Comparison of ENCODE assay signal across 18 cellular contexts in the genomic region with DNA sequence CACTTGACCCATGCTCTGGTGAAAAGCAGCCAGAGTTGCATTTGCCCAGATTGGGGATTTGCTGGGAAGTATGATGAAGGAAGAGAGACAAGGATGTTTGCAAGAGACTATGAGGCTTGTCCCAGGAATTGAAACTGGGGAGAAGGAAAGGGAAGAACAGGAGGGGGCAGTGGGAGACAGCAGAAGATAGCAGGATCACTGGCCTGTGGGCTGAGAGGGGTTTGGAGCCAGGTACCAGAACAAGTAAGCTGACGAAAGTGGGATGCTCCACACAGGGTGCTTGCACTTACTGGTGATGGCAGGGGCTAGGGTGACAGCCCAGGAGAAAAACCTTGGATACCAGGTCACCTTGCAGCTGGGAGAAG.
"Had no signal": no experiment of that assay in that cellular context is flagged by ENCODE, and none has a peak within 500 bp of the region (broad histone marks: within the 10 kb centered on the region; RNA-seq: fewer than 3 reads in every experiment).

No MANE protein-coding gene starts in this region.

- H3K27ac Mint-ChIP-seq: activated naive CD8-positive, alpha-beta T cell; effector memory CD8-positive, alpha-beta T cell; natural killer cell treated with Interleukin-12 subunit alpha and Interleukin-12 subunit beta and Interleukin-15 and Interleukin-18, amount 100 ng/mL, for 72 hours; progenitor cell of endocrine pancreas had no signal

- H3K9me3 Mint-ChIP-seq: effector memory CD8-positive, alpha-beta T cell; natural killer cell treated with Interleukin-12 subunit alpha and Interleukin-12 subunit beta and Interleukin-15 and Interleukin-18, amount 100 ng/mL, for 72 hours had no signal

- H3K4me1 ChIP-seq: uterus had no signal

- H3K36me3 Mint-ChIP-seq: activated naive CD8-positive, alpha-beta T cell; natural killer cell treated with Interleukin-12 subunit alpha and Interleukin-12 subunit beta and Interleukin-15 and Interleukin-18, amount 100 ng/mL, for 72 hours had no signal

- DNase-seq: activated CD4-positive, alpha-beta T cell treated with anti-CD3 and anti-CD28 coated beads, Interleukin-2, amount 50 U/mL, for 4 hours; activated gamma-delta T cell; amygdala; effector memory CD8-positive, alpha-beta T cell; esophagus squamous epithelium; hippocampal formation; left colon; lower lobe of right lung; stimulated activated CD4-positive, alpha-beta T cell treated with anti-CD3 and anti-CD28 coated beads, Interleukin-12 subunit alpha, Interleukin-12 subunit beta, amount 100 ng/mL, for 4 hours; stimulated activated CD4-positive, alpha-beta T cell treated with anti-CD3 and anti-CD28 coated beads, Interleukin-2, amount 100 ng/mL, for 24 hours; stimulated activated naive CD4-positive, alpha-beta T cell treated with Interleukin-2 at 50 U/mL for 16 hours; tibial artery; uterus; WERI-Rb-1 had no signal

- ATAC-seq: effector memory CD8-positive, alpha-beta T cell; left colon; lower lobe of right lung; natural killer cell treated with Interleukin-12 subunit alpha and Interleukin-12 subunit beta and Interleukin-15 and Interleukin-18, amount 100 ng/mL, for 72 hours had no signal

- FAIRE-seq: islet of Langerhans had no signal

- H3K27me3 Mint-ChIP-seq: activated naive CD8-positive, alpha-beta T cell; natural killer cell treated with Interleukin-12 subunit alpha and Interleukin-12 subunit beta and Interleukin-15 and Interleukin-18, amount 100 ng/mL, for 72 hours had no signal

- H3K27me3 ChIP-seq: uterus had no signal

- H3K4me3 Mint-ChIP-seq: activated naive CD8-positive, alpha-beta T cell; effector memory CD8-positive, alpha-beta T cell; natural killer cell treated with Interleukin-12 subunit alpha and Interleukin-12 subunit beta and Interleukin-15 and Interleukin-18, amount 100 ng/mL, for 72 hours had no signal

- H3K27ac ChIP-seq: esophagus squamous epithelium, lower lobe of right lung, tibial artery, uterus, WERI-Rb-1 had no signal
